1 cellular context compared by ENCODE assay signal in the genomic region with DNA sequence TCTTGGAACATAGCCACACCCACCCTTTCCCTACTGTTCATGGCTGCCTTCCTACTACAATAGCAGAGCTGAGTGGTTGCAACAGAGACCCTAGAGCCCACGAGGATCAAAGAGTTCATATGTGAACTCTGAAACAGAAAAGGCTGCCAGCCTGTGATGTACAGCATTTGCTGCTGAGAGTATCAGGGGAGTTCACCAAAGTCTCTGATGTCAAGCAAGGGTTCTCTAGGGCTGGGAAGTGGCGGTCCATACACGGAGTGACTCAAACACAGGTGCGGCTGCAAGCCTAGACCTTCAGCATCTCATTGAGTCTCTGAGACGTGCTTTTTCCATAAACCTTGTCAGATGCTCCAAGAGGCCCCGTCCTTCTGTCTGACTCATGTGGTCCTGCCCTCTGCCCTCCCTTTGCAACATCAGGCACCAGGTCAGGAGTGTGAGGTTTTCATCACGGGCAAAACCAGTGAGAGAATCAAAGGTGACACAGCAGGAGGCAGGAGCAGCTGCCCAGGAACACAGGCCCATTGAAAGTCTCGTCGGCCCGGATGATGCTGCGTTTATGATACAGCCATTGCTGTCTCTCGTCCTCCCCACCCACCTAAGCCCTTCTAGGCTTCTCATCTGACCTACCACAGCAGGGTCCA.
TF ChIP-seq lines count a peak whose summit lies in the region.

No MANE protein-coding gene starts in this region.

TF ChIP-seq in GM23338, 12 proteins besides CTCF, POLR2A, EP300 and RAD21:
- no peak for TF ChIP-seq EZH2phosphoT487 (IDR thresholded peaks at IDR 0.05; ENCODE audit: unreplicated experiment)
- no peak for TF ChIP-seq NANOG (IDR thresholded peaks at IDR 0.05; ENCODE audit: borderline replicate concordance)
- TF ChIP-seq POLR2AphosphoS5 (IDR thresholded peaks at IDR 0.05; ENCODE audit: low read depth) = no peak
- TF ChIP-seq JUNB (IDR thresholded peaks at IDR 0.05; ENCODE audit: unreplicated experiment) = no peak
- TF ChIP-seq STAT1 (IDR thresholded peaks at IDR 0.05; ENCODE audit: unreplicated experiment) = no peak
- no peak for TF ChIP-seq REST (IDR thresholded peaks at IDR 0.05; ENCODE audit: unreplicated experiment)
- TF ChIP-seq CREB1 (CRISPR knock-in tag; IDR thresholded peaks at IDR 0.05; ENCODE audit: low read depth) = no peak
- no peak for TF ChIP-seq ZNF462 (CRISPR knock-in tag; IDR thresholded peaks at IDR 0.05)
- no peak for TF ChIP-seq EZH2 (IDR thresholded peaks at IDR 0.05; ENCODE audit: low read depth, unreplicated experiment)
